Comparison of ENCODE assay signal across 14 cellular contexts in the genomic region with DNA sequence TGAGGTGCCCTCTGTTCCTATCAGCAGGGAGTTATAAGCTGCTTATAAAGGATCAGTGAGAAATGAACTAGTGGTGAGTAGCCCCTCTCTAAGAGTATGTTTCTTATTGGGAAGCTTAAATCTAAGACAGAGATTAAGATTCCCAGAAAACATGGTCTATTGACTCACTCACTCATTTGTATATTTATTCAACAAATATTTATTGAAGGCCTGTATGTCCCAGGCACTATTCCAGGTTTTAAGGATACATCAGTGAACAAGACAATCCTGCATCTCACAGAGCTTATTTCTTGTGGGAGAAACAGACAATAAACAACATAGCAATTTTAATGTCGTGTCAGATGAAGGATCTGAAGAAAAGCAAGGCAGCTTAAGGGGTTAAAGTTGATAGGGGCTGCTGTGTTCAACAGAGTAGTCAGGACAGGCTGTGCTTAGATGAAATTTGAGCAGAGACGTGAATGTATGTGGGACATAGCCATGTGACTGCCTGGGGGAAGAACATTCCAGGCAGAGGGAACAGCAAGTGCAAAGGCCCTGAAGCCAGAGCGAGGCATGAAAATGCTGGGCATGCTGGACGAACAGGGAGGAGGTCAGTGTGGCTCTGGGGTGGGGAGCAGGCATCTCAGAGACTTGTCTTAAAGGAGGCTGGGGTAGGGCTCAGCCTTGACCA. TPM values are rescaled to one million over a fixed set of nuclear protein-coding genes. Genes with fewer than 3 reads are reported as not detected.
DNase-seq lines count a peak whose midpoint lies in the region; ATAC-seq and TF ChIP-seq lines count a peak whose summit lies in the region.
"Had no signal": no experiment of that assay in that cellular context is flagged by ENCODE, and none has a peak within 500 bp of the region (broad histone marks: within the 10 kb centered on the region; RNA-seq: fewer than 3 reads in every experiment).

No MANE protein-coding gene starts in this region.

- CTCF ChIA-PET in activated naive CD4-positive, alpha-beta T cell treated with anti-CD3 and anti-CD28 coated beads for 36 hours (lab: Charles Lee): interaction anchor here (0.6 to 5.1 kb wide), 6 partner anchors 15 to 236 kb away, joined by 3 to 62 read pairs (median 5); a partner anchor contains a TSS

- H3K4me1 ChIP-seq in stomach (peaks cover 12 to 41% (median 35%) of the 10 kb centered on the region in 4 donors), ovary (ENCODE audit: insufficient read depth) (no peaks in the 10 kb centered on the region)
- H3K4me1 ChIP-seq: left ventricle myocardium inferior had no signal

- no peaks in the 10 kb centered on the region for H3K36me3 Mint-ChIP-seq in activated naive CD4-positive, alpha-beta T cell treated with anti-CD3 and anti-CD28 coated beads for 36 hours (ENCODE audit: low read depth)
- peaks cover 4 to 5% of the 10 kb centered on the region in 2 donors for H3K36me3 Mint-ChIP-seq in activated naive CD4-positive, alpha-beta T cell treated with anti-CD3 and anti-CD28 coated beads, Interleukin-2, amount 50 U/mL, for 72 hours

- H3K27me3 ChIP-seq in WERI-Rb-1 (ENCODE audit: insufficient read depth, low read depth, severe bottlenecking): no peaks in the 10 kb centered on the region
- H3K27me3 ChIP-seq in stomach: peaks cover 0 to 29% (median 0%) of the 10 kb centered on the region in 3 donors
- no peaks in the 10 kb centered on the region for H3K27me3 ChIP-seq in ovary

- TF ChIP-seq CTCF in WERI-Rb-1 (IDR thresholded peaks at IDR 0.05; ENCODE audit: low read depth, low read length) (no peak), foreskin fibroblast (IDR thresholded peaks at IDR 0.05; ENCODE audit: low read depth, low read length) (no peak), stomach (IDR thresholded peaks at IDR 0.05) (no peak), ovary (IDR thresholded peaks at IDR 0.05) (no peak)

- H3K4me1 Mint-ChIP-seq in activated naive CD4-positive, alpha-beta T cell treated with anti-CD3 and anti-CD28 coated beads for 36 hours (ENCODE audit: low read depth): peaks cover 31% of the 10 kb centered on the region

- intact Hi-C loops in activated naive CD4-positive, alpha-beta T cell treated with anti-CD3 and anti-CD28 coated beads for 36 hours (cut with micrococcal nuclease): loop anchor here (1.0 to 2.0 kb wide), 4 partner anchors 8 to 42 kb away; a partner anchor contains a TSS
- intact Hi-C loops in stomach (cut with DNase I; ENCODE audit: low total_unique reads) (no loop called here), ovary (cut with DNase I) (no loop called here)

- H3K4me3 ChIP-seq in WERI-Rb-1 (ENCODE audit: low read depth, low read length) (no peak overlapping the region), foreskin fibroblast (ENCODE audit: low read depth in 1 of 2, low read length in 2 of 2) (no peak overlapping the region), stomach (no peak overlapping the region), ovary (no peak overlapping the region)
- H3K4me3 ChIP-seq: left ventricle myocardium inferior had no signal

- 56 to 73% (median 65%) methylated on average over 4 of the region's 4 CpGs for WGBS in stomach, 5 donors
- 62 to 68% (median 64%) methylated on average over 4 of the region's 4 CpGs for WGBS in ovary, 3 donors

- H3K9me3 ChIP-seq in WERI-Rb-1 (ENCODE audit: severe bottlenecking) (peaks cover 5% of the 10 kb centered on the region), stomach (no peaks in the 10 kb centered on the region), ovary (no peaks in the 10 kb centered on the region)
- H3K9me3 ChIP-seq: left ventricle myocardium inferior had no signal

- TF ChIP-seq EP300 in stomach (IDR thresholded peaks at IDR 0.05): no peak
- no peak for TF ChIP-seq EP300 in ovary (IDR thresholded peaks at IDR 0.05)

- H3K4me3 Mint-ChIP-seq in activated naive CD4-positive, alpha-beta T cell treated with anti-CD3 and anti-CD28 coated beads for 36 hours: peak overlapping the region; percentile 82

- peak overlapping the region; percentile 58 for H3K27ac ChIP-seq in WERI-Rb-1
- peak overlapping the region; percentile 53 to 97 (median 87) for H3K27ac ChIP-seq in stomach
- no peak overlapping the region for H3K27ac ChIP-seq in ovary
- H3K27ac ChIP-seq: left ventricle myocardium inferior had no signal

- TF ChIP-seq POLR2A in stomach (IDR thresholded peaks at IDR 0.05) (no peak), ovary (IDR thresholded peaks at IDR 0.05) (no peak)

- no peak for ATAC-seq in activated naive CD4-positive, alpha-beta T cell treated with anti-CD3 and anti-CD28 coated beads, Interleukin-2, amount 50 U/mL, for 72 hours
- no peak for ATAC-seq in GM19395 (IDR thresholded peaks at IDR 0.05; ENCODE audit: unreplicated experiment)

- no peak for DNase-seq in activated naive CD4-positive, alpha-beta T cell treated with anti-CD3 and anti-CD28 coated beads for 36 hours
- no peak for DNase-seq in activated naive CD4-positive, alpha-beta T cell treated with anti-CD3 and anti-CD28 coated beads, Interleukin-2, amount 50 U/mL, for 72 hours (ENCODE audit: low spot score in 2 of 2)
- peak; percentile 47 for DNase-seq in WERI-Rb-1
- DNase-seq in foreskin fibroblast: peak; percentile 19 to 36
- DNase-seq in stomach: no peak
- DNase-seq in ovary: no peak
- DNase-seq in midbrain (lab: John Stamatoyannopoulos, UW): no peak
- DNase-seq: cortex of kidney; left ventricle myocardium inferior; NCI-H446; occipital lobe; stimulated activated CD4-positive, alpha-beta T cell treated with anti-CD3 and anti-CD28 coated beads, Interleukin-2, amount 100 ng/mL, for 48 hours had no signal

- no peaks in the 10 kb centered on the region for H3K27me3 Mint-ChIP-seq in activated naive CD4-positive, alpha-beta T cell treated with anti-CD3 and anti-CD28 coated beads for 36 hours (ENCODE audit: low read depth)

- H3K27ac Mint-ChIP-seq in activated naive CD4-positive, alpha-beta T cell treated with anti-CD3 and anti-CD28 coated beads for 36 hours: peak overlapping the region; percentile 86
- H3K27ac Mint-ChIP-seq in activated naive CD4-positive, alpha-beta T cell treated with anti-CD3 and anti-CD28 coated beads, Interleukin-2, amount 50 U/mL, for 72 hours: peak overlapping the region in 1 of 2 donors; percentile 89

- H3K9me3 Mint-ChIP-seq in activated naive CD4-positive, alpha-beta T cell treated with anti-CD3 and anti-CD28 coated beads for 36 hours: no peaks in the 10 kb centered on the region
- H3K9me3 Mint-ChIP-seq in activated naive CD4-positive, alpha-beta T cell treated with anti-CD3 and anti-CD28 coated beads, Interleukin-2, amount 50 U/mL, for 72 hours: no peaks in the 10 kb centered on the region

- H3K36me3 ChIP-seq in WERI-Rb-1: no peaks in the 10 kb centered on the region
- no peaks in the 10 kb centered on the region for H3K36me3 ChIP-seq in stomach
- H3K36me3 ChIP-seq in ovary: no peaks in the 10 kb centered on the region
- H3K36me3 ChIP-seq: left ventricle myocardium inferior had no signal

RNA-seq across cellular contexts. Expression of a gene that starts 14.8 kb away (rescaled TPM):
- total RNA-seq in activated naive CD4-positive, alpha-beta T cell treated with anti-CD3 and anti-CD28 coated beads for 36 hours: 10 to 100 TPM; 85.9 to 87.4 TPM
- 100 to 1,000 TPM; 137 to 305 TPM for total RNA-seq in activated naive CD4-positive, alpha-beta T cell treated with anti-CD3 and anti-CD28 coated beads, Interleukin-2, amount 50 U/mL, for 72 hours
- 100 to 1,000 TPM in 2 of 5 donors, 10 to 100 TPM in 3; 35.3 to 146 (median 73.5) TPM for total RNA-seq in stomach
- 10 to 100 TPM; 19.9 to 23.8 (median 19.9) TPM for polyA plus RNA-seq in stomach
- 10 to 100 TPM in 1 of 7 donors, 1 to 10 TPM in 6; 2.0 to 14.1 (median 5.4) TPM for total RNA-seq in ovary
- 1 to 10 TPM; 1.2 to 3.3 TPM for polyA plus RNA-seq in ovary

RNA-seq across cellular contexts. Expression of a gene that starts 31.6 kb away (rescaled TPM):
- total RNA-seq in activated naive CD4-positive, alpha-beta T cell treated with anti-CD3 and anti-CD28 coated beads for 36 hours: 1 to 10 TPM in 1 of 2 experiments, under 1 TPM in 1; 0.77 to 1.2 TPM
- total RNA-seq in activated naive CD4-positive, alpha-beta T cell treated with anti-CD3 and anti-CD28 coated beads, Interleukin-2, amount 50 U/mL, for 72 hours: 1 to 10 TPM; 1.6 to 2.1 TPM
- 10 to 100 TPM in 2 of 5 donors, under 1 TPM in 1, not detected in 2; 0.87 to 29.3 (median 16.9) TPM for total RNA-seq in stomach
- polyA plus RNA-seq in stomach: 100 to 1,000 TPM in 1 of 3 donors, 10 to 100 TPM in 2; 27.6 to 220 (median 40.9) TPM
- 1 to 10 TPM in 2 of 7 donors, under 1 TPM in 4, not detected in 1; 0.36 to 7.9 (median 0.56) TPM for total RNA-seq in ovary
- polyA plus RNA-seq in ovary: 1 to 10 TPM in 1 of 2 donors, under 1 TPM in 1; 0.29 to 1.5 TPM
- total RNA-seq: LHCN-M2, occipital lobe had no signal

Comparison
In these comparisons a context has a peak if more than half of its experiments do, and no peak if none do; other contexts are left out.
1. DNase-seq: peak in WERI-Rb-1 (single experiment) and foreskin fibroblast (2 of 2); none in activated naive CD4-positive, alpha-beta T cell treated with anti-CD3 and anti-CD28 coated beads for 36 hours (single experiment), activated naive CD4-positive, alpha-beta T cell treated with anti-CD3 and anti-CD28 coated beads, Interleukin-2, amount 50 U/mL, for 72 hours (0 of 2), stomach (single experiment), ovary (0 of 5) and midbrain (single experiment).
2. H3K27ac ChIP-seq: peak in WERI-Rb-1 (single experiment) and stomach (5 of 5); none in ovary (0 of 2).